ENCODE assay signal across 2 cellular contexts in the genomic region with DNA sequence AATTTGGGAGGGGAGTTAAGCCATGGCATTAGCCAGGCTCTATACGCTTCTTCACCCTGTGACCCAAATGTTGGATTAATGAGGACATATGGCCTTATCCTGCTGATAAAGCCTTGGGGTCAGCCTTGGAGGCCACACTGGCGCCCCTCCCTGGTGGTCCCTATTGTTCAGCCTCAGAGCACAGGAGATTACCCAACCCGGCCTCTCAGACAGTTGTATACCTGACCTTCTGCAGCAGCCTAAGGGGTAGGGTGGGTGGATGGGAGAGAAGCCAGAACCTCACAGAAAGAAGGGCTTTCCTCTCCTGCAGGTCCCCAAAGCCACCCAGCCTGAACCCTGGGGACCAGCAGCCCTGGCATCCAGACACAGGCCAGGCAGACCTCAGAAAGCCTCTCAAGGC.
A peak's percentile ranks its signal among the peaks of the same experiment; 100 is the strongest.
TF ChIP-seq lines count a peak whose summit lies in the region.

No MANE protein-coding gene starts in this region.

TF ChIP-seq in HepG2, 621 proteins besides CTCF, POLR2A, EP300 and RAD21:
- TF ChIP-seq, protein P1, sequence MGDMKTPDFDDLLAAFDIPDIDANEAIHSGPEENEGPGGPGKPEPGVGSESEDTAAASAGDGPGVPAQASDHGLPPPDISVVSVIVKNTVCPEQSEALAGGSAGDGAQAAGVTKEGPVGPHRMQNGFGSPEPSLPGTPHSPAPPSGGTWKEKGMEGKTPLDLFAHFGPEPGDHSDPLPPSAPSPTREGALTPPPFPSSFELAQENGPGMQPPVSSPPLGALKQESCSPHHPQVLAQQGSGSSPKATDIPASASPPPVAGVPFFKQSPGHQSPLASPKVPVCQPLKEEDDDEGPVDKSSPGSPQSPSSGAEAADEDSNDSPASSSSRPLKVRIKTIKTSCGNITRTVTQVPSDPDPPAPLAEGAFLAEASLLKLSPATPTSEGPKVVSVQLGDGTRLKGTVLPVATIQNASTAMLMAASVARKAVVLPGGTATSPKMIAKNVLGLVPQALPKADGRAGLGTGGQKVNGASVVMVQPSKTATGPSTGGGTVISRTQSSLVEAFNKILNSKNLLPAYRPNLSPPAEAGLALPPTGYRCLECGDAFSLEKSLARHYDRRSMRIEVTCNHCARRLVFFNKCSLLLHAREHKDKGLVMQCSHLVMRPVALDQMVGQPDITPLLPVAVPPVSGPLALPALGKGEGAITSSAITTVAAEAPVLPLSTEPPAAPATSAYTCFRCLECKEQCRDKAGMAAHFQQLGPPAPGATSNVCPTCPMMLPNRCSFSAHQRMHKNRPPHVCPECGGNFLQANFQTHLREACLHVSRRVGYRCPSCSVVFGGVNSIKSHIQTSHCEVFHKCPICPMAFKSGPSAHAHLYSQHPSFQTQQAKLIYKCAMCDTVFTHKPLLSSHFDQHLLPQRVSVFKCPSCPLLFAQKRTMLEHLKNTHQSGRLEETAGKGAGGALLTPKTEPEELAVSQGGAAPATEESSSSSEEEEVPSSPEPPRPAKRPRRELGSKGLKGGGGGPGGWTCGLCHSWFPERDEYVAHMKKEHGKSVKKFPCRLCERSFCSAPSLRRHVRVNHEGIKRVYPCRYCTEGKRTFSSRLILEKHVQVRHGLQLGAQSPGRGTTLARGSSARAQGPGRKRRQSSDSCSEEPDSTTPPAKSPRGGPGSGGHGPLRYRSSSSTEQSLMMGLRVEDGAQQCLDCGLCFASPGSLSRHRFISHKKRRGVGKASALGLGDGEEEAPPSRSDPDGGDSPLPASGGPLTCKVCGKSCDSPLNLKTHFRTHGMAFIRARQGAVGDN (CRISPR knock-in tag; IDR thresholded peaks at IDR 0.05), result peak; percentile 18; the same call in 1 of the 2 replicates
- TF ChIP-seq ZNF768 (CRISPR knock-in tag; IDR thresholded peaks at IDR 0.05) (0 out of 2 replicates have a peak, but pooled peaks have one; percentile 17), ZBTB7B (CRISPR knock-in tag; IDR thresholded peaks at IDR 0.05) (peak; percentile 59; the same call in 1 of the 2 replicates), GATAD1 (CRISPR knock-in tag; IDR thresholded peaks at IDR 0.05) (no peak)
- TF ChIP-seq, protein P2, sequence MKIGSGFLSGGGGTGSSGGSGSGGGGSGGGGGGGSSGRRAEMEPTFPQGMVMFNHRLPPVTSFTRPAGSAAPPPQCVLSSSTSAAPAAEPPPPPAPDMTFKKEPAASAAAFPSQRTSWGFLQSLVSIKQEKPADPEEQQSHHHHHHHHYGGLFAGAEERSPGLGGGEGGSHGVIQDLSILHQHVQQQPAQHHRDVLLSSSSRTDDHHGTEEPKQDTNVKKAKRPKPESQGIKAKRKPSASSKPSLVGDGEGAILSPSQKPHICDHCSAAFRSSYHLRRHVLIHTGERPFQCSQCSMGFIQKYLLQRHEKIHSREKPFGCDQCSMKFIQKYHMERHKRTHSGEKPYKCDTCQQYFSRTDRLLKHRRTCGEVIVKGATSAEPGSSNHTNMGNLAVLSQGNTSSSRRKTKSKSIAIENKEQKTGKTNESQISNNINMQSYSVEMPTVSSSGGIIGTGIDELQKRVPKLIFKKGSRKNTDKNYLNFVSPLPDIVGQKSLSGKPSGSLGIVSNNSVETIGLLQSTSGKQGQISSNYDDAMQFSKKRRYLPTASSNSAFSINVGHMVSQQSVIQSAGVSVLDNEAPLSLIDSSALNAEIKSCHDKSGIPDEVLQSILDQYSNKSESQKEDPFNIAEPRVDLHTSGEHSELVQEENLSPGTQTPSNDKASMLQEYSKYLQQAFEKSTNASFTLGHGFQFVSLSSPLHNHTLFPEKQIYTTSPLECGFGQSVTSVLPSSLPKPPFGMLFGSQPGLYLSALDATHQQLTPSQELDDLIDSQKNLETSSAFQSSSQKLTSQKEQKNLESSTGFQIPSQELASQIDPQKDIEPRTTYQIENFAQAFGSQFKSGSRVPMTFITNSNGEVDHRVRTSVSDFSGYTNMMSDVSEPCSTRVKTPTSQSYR (CRISPR knock-in tag; IDR thresholded peaks at IDR 0.05; ENCODE audit: borderline replicate concordance), result no peak

TF ChIP-seq in H1, 55 proteins besides CTCF, POLR2A, EP300 and RAD21:
- TF ChIP-seq SIN3A (conservative IDR thresholded peaks at IDR 0.05 in 1 of 2, IDR thresholded peaks at IDR 0.05 in 1 of 2; ENCODE audit: low read depth in 1 of 2, low read length in 2 of 2), result no peak
- TF ChIP-seq, protein P3, sequence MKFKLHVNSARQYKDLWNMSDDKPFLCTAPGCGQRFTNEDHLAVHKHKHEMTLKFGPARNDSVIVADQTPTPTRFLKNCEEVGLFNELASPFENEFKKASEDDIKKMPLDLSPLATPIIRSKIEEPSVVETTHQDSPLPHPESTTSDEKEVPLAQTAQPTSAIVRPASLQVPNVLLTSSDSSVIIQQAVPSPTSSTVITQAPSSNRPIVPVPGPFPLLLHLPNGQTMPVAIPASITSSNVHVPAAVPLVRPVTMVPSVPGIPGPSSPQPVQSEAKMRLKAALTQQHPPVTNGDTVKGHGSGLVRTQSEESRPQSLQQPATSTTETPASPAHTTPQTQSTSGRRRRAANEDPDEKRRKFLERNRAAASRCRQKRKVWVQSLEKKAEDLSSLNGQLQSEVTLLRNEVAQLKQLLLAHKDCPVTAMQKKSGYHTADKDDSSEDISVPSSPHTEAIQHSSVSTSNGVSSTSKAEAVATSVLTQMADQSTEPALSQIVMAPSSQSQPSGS (IDR thresholded peaks at IDR 0.05; ENCODE audit: low read length), result no peak
- no peak for TF ChIP-seq BACH1 (IDR thresholded peaks at IDR 0.05; ENCODE audit: low read length)
- no peak for TF ChIP-seq MAX (IDR thresholded peaks at IDR 0.05)
- TF ChIP-seq CTBP2 (IDR thresholded peaks at IDR 0.05; ENCODE audit: borderline replicate concordance, insufficient read depth, insufficient read length, low read length), result no peak
- TF ChIP-seq CHD2 (IDR thresholded peaks at IDR 0.05; ENCODE audit: low read length), result no peak
- no peak for TF ChIP-seq SIRT6 (IDR thresholded peaks at IDR 0.05; ENCODE audit: low read length)
- TF ChIP-seq GTF2F1 (IDR thresholded peaks at IDR 0.05; ENCODE audit: borderline replicate concordance, low read depth, low read length), result no peak
- TF ChIP-seq FOSL1 (IDR thresholded peaks at IDR 0.05; ENCODE audit: insufficient read depth, low read depth, low read length), result no peak
- TF ChIP-seq EGR1 (IDR thresholded peaks at IDR 0.05; ENCODE audit: borderline replicate concordance, low read depth, low read length), result no peak
- TF ChIP-seq MAFK (IDR thresholded peaks at IDR 0.05; ENCODE audit: low read depth, low read length), result no peak
- TF ChIP-seq RFX5 (IDR thresholded peaks at IDR 0.05; ENCODE audit: borderline replicate concordance, low read depth, low read length), result no peak
- no peak for TF ChIP-seq RBBP5 (IDR thresholded peaks at IDR 0.05; ENCODE audit: borderline replicate concordance, low read depth, low read length)
- TF ChIP-seq, protein P4, sequence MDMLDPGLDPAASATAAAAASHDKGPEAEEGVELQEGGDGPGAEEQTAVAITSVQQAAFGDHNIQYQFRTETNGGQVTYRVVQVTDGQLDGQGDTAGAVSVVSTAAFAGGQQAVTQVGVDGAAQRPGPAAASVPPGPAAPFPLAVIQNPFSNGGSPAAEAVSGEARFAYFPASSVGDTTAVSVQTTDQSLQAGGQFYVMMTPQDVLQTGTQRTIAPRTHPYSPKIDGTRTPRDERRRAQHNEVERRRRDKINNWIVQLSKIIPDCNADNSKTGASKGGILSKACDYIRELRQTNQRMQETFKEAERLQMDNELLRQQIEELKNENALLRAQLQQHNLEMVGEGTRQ (IDR thresholded peaks at IDR 0.05; ENCODE audit: low read length), result no peak
- TF ChIP-seq CBX8 (IDR thresholded peaks at IDR 0.05; ENCODE audit: borderline replicate concordance, low read depth, low read length), result no peak
- TF ChIP-seq YY1 (IDR thresholded peaks at IDR 0.05; ENCODE audit: low read depth, low read length), result no peak
- TF ChIP-seq, protein P5, sequence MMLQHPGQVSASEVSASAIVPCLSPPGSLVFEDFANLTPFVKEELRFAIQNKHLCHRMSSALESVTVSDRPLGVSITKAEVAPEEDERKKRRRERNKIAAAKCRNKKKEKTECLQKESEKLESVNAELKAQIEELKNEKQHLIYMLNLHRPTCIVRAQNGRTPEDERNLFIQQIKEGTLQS (IDR thresholded peaks at IDR 0.05; ENCODE audit: insufficient read depth, low read depth, low read length), result no peak
- no peak for TF ChIP-seq ASH2L (IDR thresholded peaks at IDR 0.05; ENCODE audit: low read length)
- TF ChIP-seq HDAC6 (IDR thresholded peaks at IDR 0.05; ENCODE audit: low read depth, low read length), result no peak
